In genomic region chr3:132660745-132661067, GRCh38 we compare ENCODE assay signal across 8 cellular contexts. TPM values are rescaled to one million over a fixed set of nuclear protein-coding genes. Genes with fewer than 3 reads are reported as not detected.
A peak's percentile ranks its signal among the peaks of the same experiment; 100 is the strongest.
DNase-seq lines count a peak whose midpoint lies in the region; ATAC-seq and TF ChIP-seq lines count a peak whose summit lies in the region.

No MANE protein-coding gene starts in this region.

- peak overlapping the region; percentile 97 for H2AFZ ChIP-seq in DND-41 (ENCODE audit: low read depth, low read length)

- peaks cover 52% of the 10 kb centered on the region for H3K4me1 ChIP-seq in DND-41 (ENCODE audit: insufficient read depth, low read length)

- H3K79me2 ChIP-seq in DND-41 (ENCODE audit: insufficient read depth, low read length) = peaks cover 70% of the 10 kb centered on the region

- H3K27me3 ChIP-seq in DND-41 (ENCODE audit: insufficient read depth, low read length, poor library complexity) = no peaks in the 10 kb centered on the region

- H3K36me3 Mint-ChIP-seq in naive B cell = peaks cover 0 to 7% of the 10 kb centered on the region in 2 donors

- H3K27ac Mint-ChIP-seq in naive B cell = peak overlapping the region; percentile 82 to 99 (median 97)

- no peaks in the 10 kb centered on the region for H3K9me3 ChIP-seq in DND-41 (ENCODE audit: insufficient read depth, low read length, severe bottlenecking)

- peaks cover 2% of the 10 kb centered on the region; the same call in 1 of the 2 replicates for H4K20me1 ChIP-seq in DND-41 (ENCODE audit: insufficient read depth, low read length)

- TF ChIP-seq CTCF in DND-41 (IDR thresholded peaks at IDR 0.05; ENCODE audit: borderline replicate concordance, extremely low read depth, low read length, poor library complexity, severe bottlenecking) (no peak), epithelial cell of esophagus (IDR thresholded peaks at IDR 0.05; ENCODE audit: insufficient read depth, low read depth, low read length, missing control alignments) (no peak)

- H3K4me3 ChIP-seq in DND-41 (ENCODE audit: low read depth in 1 of 2, low read length in 2 of 2) (peak overlapping the region; percentile 92 to 99), epithelial cell of esophagus (ENCODE audit: low read length) (peak overlapping the region; percentile 81)

- H3K9me3 Mint-ChIP-seq in naive B cell = no peaks in the 10 kb centered on the region

- H3K4me3 Mint-ChIP-seq in naive B cell = peak overlapping the region; percentile 91 to 99 (median 98)

- H3K27me3 Mint-ChIP-seq in naive B cell = no peaks in the 10 kb centered on the region

- peak overlapping the region; percentile 90 for H3K27ac ChIP-seq in DND-41 (ENCODE audit: low read length)

- peaks cover 39 to 43% (median 42%) of the 10 kb centered on the region in 3 donors for H3K4me1 Mint-ChIP-seq in naive B cell

- peak overlapping the region; percentile 97 for H3K4me2 ChIP-seq in DND-41 (ENCODE audit: insufficient read depth, low read length)

- peak overlapping the region; percentile 96 for H3K9ac ChIP-seq in DND-41 (ENCODE audit: low read depth, low read length)

- DNase-seq in DND-41 = no peak
- DNase-seq in H4 (ENCODE audit: low spot score) = peak; percentile 10
- DNase-seq in OCI-M2 (lab: John Stamatoyannopoulos, UW; ENCODE audit: unreplicated experiment) = peak; percentile 10
- peak; percentile 41 for DNase-seq in epithelial cell of esophagus (ENCODE audit: low read depth)
- DNase-seq in naive B cell = no peak
- DNase-seq in occipital lobe (lab: John Stamatoyannopoulos, UW) = no peak
- no peak for DNase-seq in NCI-H1417 treated with DMSO at 0.1 percent for 48 hours (lab: John Stamatoyannopoulos, UW)
- no peak for DNase-seq in stimulated activated CD4-positive, alpha-beta T cell treated with anti-CD3 and anti-CD28 coated beads, Interleukin-12 subunit alpha, Interleukin-12 subunit beta, amount 100 ng/mL, for 4 hours

- ATAC-seq in DND-41 (ENCODE audit: insufficient read depth, low read depth) (no peak; the same call in 1 of the 3 replicates), naive B cell (ENCODE audit: low read depth in 2 of 2) (peak in 1 of 2 donors; percentile 4)

- peaks cover 16% of the 10 kb centered on the region for H3K36me3 ChIP-seq in DND-41 (ENCODE audit: insufficient read depth, low read length)

RNA-seq across cellular contexts. Expression of gene UBA5, which starts 0.6 kb away (rescaled TPM):
- 28.7 and 35.0 TPM in 2 replicates for total RNA-seq in H4 (2014; rRNA removed; shearing (Covaris generic))
- 10 to 100 TPM; 29.6 to 46.1 (median 31.8) TPM for polyA plus RNA-seq in naive B cell (ENCODE audit: low read depth in 6 of 6)
- total RNA-seq in occipital lobe = 85.0 TPM

RNA-seq across cellular contexts. Expression of gene ACAD11, which starts 1.1 kb away (rescaled TPM):
- total RNA-seq in H4 (2014; rRNA removed; shearing (Covaris generic)) = 10.4 and 11.8 TPM in 2 replicates
- 1 to 10 TPM; 4.0 to 9.3 (median 6.0) TPM for polyA plus RNA-seq in naive B cell (ENCODE audit: low read depth in 6 of 6)
- 36.0 TPM for total RNA-seq in occipital lobe

Comparison
In these comparisons a context has a peak if more than half of its experiments do, and no peak if none do; other contexts are left out.
1. DNase-seq: peak in H4 (single experiment), OCI-M2 (single experiment) and epithelial cell of esophagus (single experiment); none in DND-41 (single experiment), naive B cell (single experiment), occipital lobe (single experiment), NCI-H1417 treated with DMSO at 0.1 percent for 48 hours (single experiment) and stimulated activated CD4-positive, alpha-beta T cell treated with anti-CD3 and anti-CD28 coated beads, Interleukin-12 subunit alpha, Interleukin-12 subunit beta, amount 100 ng/mL, for 4 hours (single experiment).